5 cellular contexts compared by ENCODE assay signal in the genomic region with DNA sequence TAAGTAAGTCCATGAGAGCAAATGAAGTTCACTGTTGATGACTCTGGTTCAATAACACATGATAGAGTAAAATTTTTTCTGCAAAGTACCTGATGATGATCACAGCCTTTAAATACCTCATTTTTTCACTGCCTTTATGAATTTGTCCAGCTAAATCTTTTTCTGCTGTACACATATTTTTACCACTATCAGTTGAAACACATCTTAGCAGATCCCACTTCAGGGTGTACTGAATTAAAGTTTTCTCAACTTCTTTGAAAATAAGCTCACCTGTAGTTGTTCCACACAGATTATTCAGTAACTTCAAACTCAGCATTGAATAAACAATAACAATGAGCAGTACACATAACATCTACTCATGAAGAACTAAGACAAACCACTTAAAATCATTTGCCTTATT.
"Had no signal": no experiment of that assay in that cellular context is flagged by ENCODE, and none has a peak within 500 bp of the region (broad histone marks: within the 10 kb centered on the region; RNA-seq: fewer than 3 reads in every experiment).

No MANE protein-coding gene starts in this region.

- H3K4me3 ChIP-seq: K562 had no signal

- DNase-seq: IMR-90, KBM-7, KG1 had no signal

- H3K27ac ChIP-seq: HL-60 had no signal
